17 cellular contexts compared by ENCODE assay signal in genomic region chr20:57932227-57932864, GRCh38.
A peak's percentile ranks its signal among the peaks of the same experiment; 100 is the strongest.
DNase-seq lines count a peak whose midpoint lies in the region; ATAC-seq and TF ChIP-seq lines count a peak whose summit lies in the region.
"Had no signal": no experiment of that assay in that cellular context is flagged by ENCODE, and none has a peak within 500 bp of the region (broad histone marks: within the 10 kb centered on the region; RNA-seq: fewer than 3 reads in every experiment).

No MANE protein-coding gene starts in this region.

- ATAC-seq in Right ventricle myocardium inferior, result peak; percentile 18
- ATAC-seq in heart right ventricle, result no peak
- ATAC-seq in GM18498 (IDR thresholded peaks at IDR 0.05; ENCODE audit: unreplicated experiment), result no peak
- ATAC-seq: GM23338 had no signal

- DNase-seq in Right ventricle myocardium inferior (ENCODE audit: missing footprints), result no peak
- no peak for DNase-seq in heart right ventricle
- peak; percentile 65 for DNase-seq in posterior vena cava (ENCODE audit: low spot score)
- DNase-seq in NCI-H510A (lab: John Stamatoyannopoulos, UW), result no peak
- DNase-seq in stimulated activated CD4-positive, alpha-beta T cell treated with anti-CD3 and anti-CD28 coated beads, Interleukin-4, amount 100 ng/mL, for 24 hours, result no peak
- DNase-seq: 8988T; C1 segment of cervical spinal cord; CD4-positive, CD25-positive, alpha-beta regulatory T cell; CD8-positive, alpha-beta memory T cell; DMS 273 treated with DMSO at 0.1 percent for 48 hours; DMS53; HCEC 1CT; IMR-90 had no signal

- peaks cover 0 to 5% (median 0%) of the 10 kb centered on the region in 9 donors for H3K4me1 ChIP-seq in heart right ventricle

- H3K4me3 ChIP-seq in heart right ventricle, result no peak overlapping the region
- H3K4me3 ChIP-seq: GM23338 had no signal

- WGBS in heart right ventricle, 2 donors, result 92% methylated on average over 17 of the region's 17 CpGs

- intact Hi-C loops in Right ventricle myocardium inferior (cut with DNase I) (no loop called here), heart right ventricle (cut with DNase I) (no loop called here), posterior vena cava (cut with DNase I) (loop anchor here in 1 of 2 donors (5.0 kb wide), 1 partner anchor 870 kb away; no protein-coding TSS in a partner anchor)

- H3K27ac ChIP-seq in heart right ventricle (no peak overlapping the region), KOPT-K1 (ENCODE audit: low read depth, low read length, poor library complexity, severe bottlenecking) (peak overlapping the region; percentile 97)
- H3K27ac ChIP-seq: HL-60 had no signal

- H3K27me3 ChIP-seq in heart right ventricle, result peaks cover 0 to 4% (median 0%) of the 10 kb centered on the region in 7 donors

- no peaks in the 10 kb centered on the region for H3K36me3 ChIP-seq in heart right ventricle
- no peaks in the 10 kb centered on the region for H3K36me3 ChIP-seq in KOPT-K1 (ENCODE audit: insufficient read depth, low read length)

- H3K9me3 ChIP-seq in heart right ventricle (peaks cover 0 to 11% (median 0%) of the 10 kb centered on the region in 11 donors), KOPT-K1 (ENCODE audit: insufficient read depth, low read length, poor library complexity, severe bottlenecking) (peaks cover 6% of the 10 kb centered on the region)

- no peak for TF ChIP-seq CTCF in heart right ventricle (IDR thresholded peaks at IDR 0.05)
